ENCODE assay signal across 3 cellular contexts in genomic region chr2:12141618-12142220, GRCh38.
TF ChIP-seq lines count a peak whose summit lies in the region.

No MANE protein-coding gene starts in this region.

TF ChIP-seq in IMR-90, 13 proteins besides CTCF, POLR2A, EP300 and RAD21 (continued from another document):
- TF ChIP-seq, protein P1, sequence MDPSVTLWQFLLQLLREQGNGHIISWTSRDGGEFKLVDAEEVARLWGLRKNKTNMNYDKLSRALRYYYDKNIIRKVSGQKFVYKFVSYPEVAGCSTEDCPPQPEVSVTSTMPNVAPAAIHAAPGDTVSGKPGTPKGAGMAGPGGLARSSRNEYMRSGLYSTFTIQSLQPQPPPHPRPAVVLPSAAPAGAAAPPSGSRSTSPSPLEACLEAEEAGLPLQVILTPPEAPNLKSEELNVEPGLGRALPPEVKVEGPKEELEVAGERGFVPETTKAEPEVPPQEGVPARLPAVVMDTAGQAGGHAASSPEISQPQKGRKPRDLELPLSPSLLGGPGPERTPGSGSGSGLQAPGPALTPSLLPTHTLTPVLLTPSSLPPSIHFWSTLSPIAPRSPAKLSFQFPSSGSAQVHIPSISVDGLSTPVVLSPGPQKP (IDR thresholded peaks at IDR 0.05; ENCODE audit: borderline replicate concordance, low read depth, low read length): no peak

TF ChIP-seq in SK-N-SH, 30 proteins besides CTCF, POLR2A, EP300 and RAD21 (continued from another document):
- no peak for TF ChIP-seq USF1 (IDR thresholded peaks at IDR 0.05; ENCODE audit: borderline replicate concordance, low read depth)
TF ChIP-seq in SK-N-SH: peak in this region for 2.

TF ChIP-seq in neural cell, 6 proteins besides CTCF, POLR2A, EP300 and RAD21:
- TF ChIP-seq REST (IDR thresholded peaks at IDR 0.05; ENCODE audit: borderline replicate concordance) (no peak), TAF1 (IDR thresholded peaks at IDR 0.05; ENCODE audit: low read depth) (no peak), POLR2AphosphoS5 (IDR thresholded peaks at IDR 0.05) (no peak), EZH2 (IDR thresholded peaks at IDR 0.05; ENCODE audit: borderline replicate concordance, insufficient read depth, low read length, poor library complexity, severe bottlenecking) (no peak), MXI1 (conservative IDR thresholded peaks at IDR 0.05; ENCODE audit: poor library complexity, severe bottlenecking) (no peak), SMC3 (conservative IDR thresholded peaks at IDR 0.05; ENCODE audit: poor library complexity) (no peak)
